In genomic region chrX:74421181-74422028, GRCh38 we compare ENCODE assay signal across 8 cellular contexts. TPM values are rescaled to one million over a fixed set of nuclear protein-coding genes. Genes with fewer than 3 reads are reported as not detected.
A peak's percentile ranks its signal among the peaks of the same experiment; 100 is the strongest.
DNase-seq lines count a peak whose midpoint lies in the region; ATAC-seq and TF ChIP-seq lines count a peak whose summit lies in the region.

Gene SLC16A2, plus strand, starts transcription at chrX:74421493. Its CDS starts 145 bp downstream, at chrX:74421638.

- H3K4me3 ChIP-seq in LNCaP clone FGC (ENCODE audit: low read depth, low read length) (peak within 1 kb of the TSS; percentile 60), WERI-Rb-1 (ENCODE audit: low read depth, low read length) (peak within 1 kb of the TSS; percentile 58), coronary artery (peak within 1 kb of the TSS; percentile 77), spleen (peak within 1 kb of the TSS; percentile 25 to 68 (median 36))

- intact Hi-C loops in spleen (cut with DNase I; ENCODE audit: low total_unique reads) = no loop called here

- peaks cover 0 to 31% (median 9%) of the 10 kb centered on the region in 6 donors for H3K4me1 ChIP-seq in spleen

- H3K36me3 ChIP-seq in WERI-Rb-1 = no peaks in the 10 kb centered on the region
- H3K36me3 ChIP-seq in spleen = no peaks in the 10 kb centered on the region

- H3K27me3 ChIP-seq in WERI-Rb-1 (ENCODE audit: insufficient read depth, low read depth, severe bottlenecking) = peaks cover 30% of the 10 kb centered on the region
- peaks cover 0 to 59% (median 16%) of the 10 kb centered on the region in 7 donors for H3K27me3 ChIP-seq in spleen (replicated peaks in 1 of 7)

- ATAC-seq in GM19467 (IDR thresholded peaks at IDR 0.05; ENCODE audit: unreplicated experiment) (no peak), HG02852 (IDR thresholded peaks at IDR 0.05; ENCODE audit: unreplicated experiment) (no peak)

- 0 to 30% (median 1%) methylated on average over 21 to 55 of the region's 55 CpGs for WGBS in spleen, 5 donors

- H3K27ac ChIP-seq in WERI-Rb-1 (peak within 1 kb of the TSS; percentile 88), coronary artery (peak within 1 kb of the TSS; percentile 81 to 88), spleen (peak within 1 kb of the TSS; percentile 2 to 83 (median 77))

- DNase-seq in EL (peak; percentile 84), LNCaP clone FGC (ENCODE audit: low read depth) (peak; percentile 26), WERI-Rb-1 (peak; percentile 85), coronary artery (ENCODE audit: low spot score) (peak; percentile 82), kidney tubule cell (ENCODE audit: low spot score) (peak; percentile 79), spleen (peak; percentile 80)

- H3K9me3 ChIP-seq in WERI-Rb-1 (ENCODE audit: severe bottlenecking) (no peaks in the 10 kb centered on the region), spleen (no peaks in the 10 kb centered on the region)

- TF ChIP-seq CTCF in LNCaP clone FGC (IDR thresholded peaks at IDR 0.05; ENCODE audit: control insufficient read depth, extremely low read depth, insufficient read depth) (0 out of 2 replicates have a peak, but pooled peaks have one; percentile 1), WERI-Rb-1 (IDR thresholded peaks at IDR 0.05; ENCODE audit: low read depth, low read length) (no peak), coronary artery (IDR thresholded peaks at IDR 0.05) (no peak), spleen (IDR thresholded peaks at IDR 0.05 in 8 of 11, conservative IDR thresholded peaks at IDR 0.05 in 3 of 11) (no peak)

- TF ChIP-seq POLR2A in spleen (IDR thresholded peaks at IDR 0.05) = no peak

RNA-seq across cellular contexts. Expression of gene SLC16A2, which starts in this region (rescaled TPM):
- total RNA-seq in spleen = 1 to 10 TPM; 2.6 to 4.4 (median 4.2) TPM
- polyA plus RNA-seq in spleen = 1 to 10 TPM in 1 of 3 donors, under 1 TPM in 2; 0.41 to 1.1 (median 0.97) TPM

Comparison
In these comparisons a context has a peak if more than half of its experiments do, and no peak if none do; other contexts are left out.
1. DNase-seq: peak in every context shown above with its lines; median percentile 85 in WERI-Rb-1; 84 in EL; 82 in coronary artery; 80 in spleen; 79 in kidney tubule cell; 26 in LNCaP clone FGC.